ENCODE assay signal across 1 cellular context in the genomic region with DNA sequence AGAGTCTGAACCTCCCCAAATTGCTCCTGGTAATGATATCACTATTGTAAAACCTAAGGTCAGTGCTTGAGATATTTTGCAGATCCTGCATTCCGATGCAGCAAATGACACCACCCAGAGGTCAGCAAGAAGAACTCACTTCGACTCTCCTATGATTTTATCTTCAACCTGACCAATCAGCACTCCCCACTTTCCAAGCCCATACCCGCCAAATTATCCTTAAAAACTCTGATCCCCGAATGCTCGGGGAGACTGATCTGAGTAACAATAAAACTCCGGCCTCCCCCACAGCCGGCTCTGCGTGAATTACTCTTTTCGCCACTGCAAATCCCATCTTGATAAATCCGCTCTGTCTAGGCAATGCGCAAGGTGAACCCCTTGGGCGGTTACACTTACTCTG.
TF ChIP-seq lines count a peak whose summit lies in the region.

No MANE protein-coding gene starts in this region.

TF ChIP-seq in K562, 482 proteins besides CTCF, POLR2A, EP300 and RAD21:
- TF ChIP-seq NRF1 (conservative IDR thresholded peaks at IDR 0.05 in 1 of 2, IDR thresholded peaks at IDR 0.05 in 1 of 2) = peak; percentile 38 to 49; a peak in 3 of 4 replicates
- no peak for TF ChIP-seq EP400 (IDR thresholded peaks at IDR 0.05)
- TF ChIP-seq, protein P1, sequence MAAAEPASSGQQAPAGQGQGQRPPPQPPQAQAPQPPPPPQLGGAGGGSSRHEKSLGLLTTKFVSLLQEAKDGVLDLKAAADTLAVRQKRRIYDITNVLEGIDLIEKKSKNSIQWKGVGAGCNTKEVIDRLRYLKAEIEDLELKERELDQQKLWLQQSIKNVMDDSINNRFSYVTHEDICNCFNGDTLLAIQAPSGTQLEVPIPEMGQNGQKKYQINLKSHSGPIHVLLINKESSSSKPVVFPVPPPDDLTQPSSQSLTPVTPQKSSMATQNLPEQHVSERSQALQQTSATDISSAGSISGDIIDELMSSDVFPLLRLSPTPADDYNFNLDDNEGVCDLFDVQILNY (CRISPR knock-in tag; IDR thresholded peaks at IDR 0.05) = no peak
- no peak for TF ChIP-seq DACH1 (IDR thresholded peaks at IDR 0.05; ENCODE audit: partially characterized antibody)
- TF ChIP-seq, protein P2, sequence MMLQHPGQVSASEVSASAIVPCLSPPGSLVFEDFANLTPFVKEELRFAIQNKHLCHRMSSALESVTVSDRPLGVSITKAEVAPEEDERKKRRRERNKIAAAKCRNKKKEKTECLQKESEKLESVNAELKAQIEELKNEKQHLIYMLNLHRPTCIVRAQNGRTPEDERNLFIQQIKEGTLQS (IDR thresholded peaks at IDR 0.05) = no peak
- TF ChIP-seq, protein P2 (CRISPR knock-in tag; conservative IDR thresholded peaks at IDR 0.05) = no peak
- TF ChIP-seq ZNF134 (CRISPR knock-in tag; conservative IDR thresholded peaks at IDR 0.05) = no peak
- TF ChIP-seq GATA2 (CRISPR knock-in tag; IDR thresholded peaks at IDR 0.05) = peak; percentile 58; the same call in 1 of the 2 replicates
- 0 out of 2 replicates have a peak, but pooled peaks have one; percentile 17 for TF ChIP-seq MAFK (IDR thresholded peaks at IDR 0.05; ENCODE audit: low read length)
- TF ChIP-seq, protein P3, sequence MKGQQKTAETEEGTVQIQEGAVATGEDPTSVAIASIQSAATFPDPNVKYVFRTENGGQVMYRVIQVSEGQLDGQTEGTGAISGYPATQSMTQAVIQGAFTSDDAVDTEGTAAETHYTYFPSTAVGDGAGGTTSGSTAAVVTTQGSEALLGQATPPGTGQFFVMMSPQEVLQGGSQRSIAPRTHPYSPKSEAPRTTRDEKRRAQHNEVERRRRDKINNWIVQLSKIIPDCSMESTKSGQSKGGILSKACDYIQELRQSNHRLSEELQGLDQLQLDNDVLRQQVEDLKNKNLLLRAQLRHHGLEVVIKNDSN (CRISPR knock-in tag; IDR thresholded peaks at IDR 0.05) = no peak
- 0 out of 2 replicates have a peak, but pooled peaks have one; percentile 17 for TF ChIP-seq CTBP1 (IDR thresholded peaks at IDR 0.05; ENCODE audit: borderline replicate concordance)
- no peak for TF ChIP-seq PHB2 (IDR thresholded peaks at IDR 0.05; ENCODE audit: low read depth)
